In the genomic region with DNA sequence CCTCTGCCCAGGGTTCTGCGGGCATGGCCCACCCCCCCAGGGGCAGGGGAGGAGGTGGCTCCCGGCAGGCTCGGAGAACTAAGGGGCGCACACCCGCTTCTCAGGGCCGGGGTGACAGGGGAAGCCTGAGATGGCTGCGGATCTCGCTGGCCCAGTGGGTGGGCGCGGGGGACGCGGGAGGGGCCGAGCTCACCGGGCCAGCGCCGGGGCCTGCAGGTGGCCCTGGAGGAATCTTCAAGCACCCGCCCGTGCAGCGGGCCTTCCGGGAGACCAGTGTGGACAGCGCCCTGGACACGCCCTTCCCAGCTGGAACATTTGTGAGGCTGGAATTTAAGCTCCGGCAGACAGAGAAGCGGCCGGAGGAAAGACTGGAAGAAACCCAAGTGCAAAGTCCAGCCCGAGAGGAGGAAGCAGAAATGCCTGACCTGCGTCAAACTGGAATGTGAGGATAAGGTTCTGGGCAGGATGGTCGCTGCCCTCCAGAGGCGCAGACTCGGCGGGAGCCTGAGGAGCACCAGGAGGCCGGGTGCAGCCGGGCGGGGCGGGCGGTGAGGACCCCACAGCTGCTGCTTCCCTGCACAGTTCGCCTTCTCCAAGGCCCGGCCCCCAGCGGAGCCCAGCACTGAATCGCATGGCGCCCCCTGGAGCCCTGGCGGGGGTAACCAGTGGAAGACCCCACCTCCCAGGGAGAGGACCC, we compare ENCODE assay signal across 12 cellular contexts. TPM values are rescaled to one million over a fixed set of nuclear protein-coding genes. Genes with fewer than 3 reads are reported as not detected.
DNase-seq lines count a peak whose midpoint lies in the region; FAIRE-seq and TF ChIP-seq lines count a peak whose summit lies in the region.
"Not testable (repeated sequence)": the region's sequence is repeated elsewhere in the genome, so short reads cannot be mapped to it uniquely, and the experiment has no call there.
"Had no signal": no experiment of that assay in that cellular context is flagged by ENCODE, and none has a peak within 500 bp of the region (broad histone marks: within the 10 kb centered on the region; RNA-seq: fewer than 3 reads in every experiment).

No MANE protein-coding gene starts in this region.

- H3K27ac ChIP-seq in HL-60 (replicated peaks), result peak overlapping the region; percentile 24; the same call in 1 of the 2 replicates
- H3K27ac ChIP-seq in astrocyte (ENCODE audit: low read depth, low read length); neuronal stem cell (replicated peaks; ENCODE audit: low read length); subcutaneous abdominal adipose tissue (ENCODE audit: low read depth, low read length): not testable (repeated sequence)

- H4K8ac ChIP-seq in neuronal stem cell (ENCODE audit: low read depth, low read length), result peak overlapping the region; percentile 43

- not testable (repeated sequence) for H2BK120ac ChIP-seq in neuronal stem cell (ENCODE audit: low read depth, low read length)

- not testable (repeated sequence) for H2BK15ac ChIP-seq in neuronal stem cell (ENCODE audit: low read length)

- peak; percentile 37 for TF ChIP-seq CTCF in AG09309 (IDR thresholded peaks at IDR 0.05; ENCODE audit: control insufficient read depth, insufficient read depth, low read depth, low read length, missing control alignments)
- TF ChIP-seq CTCF in HL-60 (IDR thresholded peaks at IDR 0.05; ENCODE audit: insufficient read depth, low read length); astrocyte (IDR thresholded peaks at IDR 0.05; ENCODE audit: insufficient read depth, low read depth, low read length): not testable (repeated sequence)
- TF ChIP-seq CTCF in kidney epithelial cell (IDR thresholded peaks at IDR 0.05; ENCODE audit: insufficient read depth, low read length, poor library complexity, severe bottlenecking), result peak; percentile 22

- not testable (repeated sequence) for H3K23ac ChIP-seq in neuronal stem cell (ENCODE audit: low read depth, low read length, poor library complexity)

- H3K9me3 ChIP-seq in astrocyte (ENCODE audit: insufficient read depth, low read depth, low read length); subcutaneous abdominal adipose tissue (ENCODE audit: control insufficient read depth in 5 of 5, low read length in 5 of 5): not testable (repeated sequence)
- peaks cover 0 to 12% of the 10 kb centered on the region in 2 donors for H3K9me3 ChIP-seq in neuronal stem cell (replicated peaks in 1 of 2; ENCODE audit: control insufficient read depth in 2 of 2, insufficient read depth in 1 of 2, low read depth in 1 of 2, low read length in 2 of 2)

- H3K36me3 Mint-ChIP-seq in astrocyte (ENCODE audit: low read depth, unreplicated experiment), result not testable (repeated sequence)

- not testable (repeated sequence) for FAIRE-seq in astrocyte (lab: Jason Lieb, UNC)

- H3K4me1 ChIP-seq in astrocyte (ENCODE audit: insufficient read depth, low read length); neuronal stem cell (ENCODE audit: control insufficient read depth in 2 of 2, insufficient read depth in 1 of 2, low read depth in 1 of 2, low read length in 2 of 2); subcutaneous abdominal adipose tissue (ENCODE audit: control insufficient read depth in 5 of 5, insufficient read depth in 5 of 5, low read length in 5 of 5): not testable (repeated sequence)

- not testable (repeated sequence) for H3K4me1 Mint-ChIP-seq in astrocyte (ENCODE audit: low read depth, unreplicated experiment)

- in situ Hi-C loops in SK-MEL-5 (cut with HindIII; ENCODE audit: low pct_unique_long_range_greater_than_20kb, low sequenced_read_pairs), result not testable (repeated sequence)

- H3K14ac ChIP-seq in neuronal stem cell (ENCODE audit: low read length), result not testable (repeated sequence)

- H3K4me2 ChIP-seq in astrocyte (ENCODE audit: low read length) (peak overlapping the region; percentile 81), neuronal stem cell (ENCODE audit: insufficient read depth, low read length, poor library complexity, severe bottlenecking) (peak overlapping the region; percentile 77)

- not testable (repeated sequence) for H3K79me2 ChIP-seq in astrocyte (ENCODE audit: insufficient read depth, low read length)

- H4K91ac ChIP-seq in neuronal stem cell (ENCODE audit: low read depth, low read length, poor library complexity), result not testable (repeated sequence)

- not testable (repeated sequence) for H3K9me3 Mint-ChIP-seq in astrocyte (ENCODE audit: unreplicated experiment)

- H3K4ac ChIP-seq in neuronal stem cell (ENCODE audit: low read length), result not testable (repeated sequence)

- H3K4me3 Mint-ChIP-seq in astrocyte (ENCODE audit: unreplicated experiment), result peak overlapping the region; percentile 91

- H3K4me3 ChIP-seq in AG09309 (ENCODE audit: control insufficient read depth, low read depth, low read length) (peak overlapping the region; percentile 43), HL-60 (replicated peaks; ENCODE audit: insufficient read depth, low read length) (peak overlapping the region; percentile 6; the same call in 1 of the 2 replicates), astrocyte (ENCODE audit: insufficient read depth, low read depth, low read length) (peak overlapping the region; percentile 46), kidney epithelial cell (ENCODE audit: low read depth, low read length) (peak overlapping the region; percentile 44), neuronal stem cell (ENCODE audit: low read length in 2 of 2) (peak overlapping the region; percentile 79 to 86), subcutaneous abdominal adipose tissue (ENCODE audit: low read depth in 1 of 5, low read length in 5 of 5) (peak overlapping the region; percentile 44 to 61 (median 55))

- H3K79me1 ChIP-seq in neuronal stem cell (ENCODE audit: low read depth, low read length), result not testable (repeated sequence)

- peaks cover 35% of the 10 kb centered on the region for H3K27me3 Mint-ChIP-seq in astrocyte (ENCODE audit: low read depth, unreplicated experiment)

- not testable (repeated sequence) for H3K27me3 ChIP-seq in HL-60 (ENCODE audit: insufficient read depth, poor library complexity, severe bottlenecking); subcutaneous abdominal adipose tissue (ENCODE audit: control insufficient read depth in 5 of 5, insufficient read depth in 4 of 5, low read length in 5 of 5)
- H3K27me3 ChIP-seq in astrocyte (ENCODE audit: insufficient read depth, low read length) (peaks cover 11% of the 10 kb centered on the region), kidney epithelial cell (ENCODE audit: control insufficient read depth, insufficient read depth, low read length) (peaks cover 21% of the 10 kb centered on the region), neuronal stem cell (ENCODE audit: control insufficient read depth in 3 of 3, insufficient read depth in 3 of 3, low read depth in 1 of 3, low read length in 3 of 3) (peaks cover 2 to 26% (median 4%) of the 10 kb centered on the region in 3 experiments)

- H3K9ac ChIP-seq in astrocyte (ENCODE audit: low read length) (peak overlapping the region; percentile 23), neuronal stem cell (ENCODE audit: low read depth, low read length, poor library complexity) (peak overlapping the region; percentile 70)
- H3K9ac ChIP-seq in subcutaneous abdominal adipose tissue (ENCODE audit: low read length in 5 of 5), result not testable (repeated sequence)

- not testable (repeated sequence) for H2BK5ac ChIP-seq in neuronal stem cell (ENCODE audit: low read length)

- not testable (repeated sequence) for DNase-seq in AG09309 (ENCODE audit: low read depth); HL-60 (ENCODE audit: low read depth in 1 of 2, low spot score in 1 of 2); astrocyte (ENCODE audit: low read depth); kidney epithelial cell (ENCODE audit: low read depth); neuronal stem cell (ENCODE audit: low spot score)
- peak; percentile 21 for DNase-seq in SK-MEL-5 (ENCODE audit: low read depth, low spot score)
- peak; percentile 32 for DNase-seq in fibroblast of gingiva (ENCODE audit: low read depth)

- not testable (repeated sequence) for H3K27ac Mint-ChIP-seq in astrocyte (ENCODE audit: unreplicated experiment)

- not testable (repeated sequence) for H2BK12ac ChIP-seq in neuronal stem cell (ENCODE audit: low read length)

- not testable (repeated sequence) for H4K20me1 ChIP-seq in astrocyte (ENCODE audit: insufficient read depth, low read length)

- no CpG with 5 or more reads among the region's 42 CpGs for WGBS in neuronal stem cell (ENCODE audit: extremely low coverage in 2 of 2, insufficient read length in 2 of 2, insufficient replicate concordance in 1 of 2), 2 donors

- peak overlapping the region; percentile 39 for H2AFZ ChIP-seq in astrocyte (ENCODE audit: low read depth, low read length)
- H2AFZ ChIP-seq in neuronal stem cell (ENCODE audit: low read length), result peak overlapping the region; percentile 98

- not testable (repeated sequence) for H3K36me3 ChIP-seq in astrocyte (ENCODE audit: insufficient read depth, low read length); kidney epithelial cell (ENCODE audit: control insufficient read depth, insufficient read depth, low read length); neuronal stem cell (replicated peaks in 1 of 2; ENCODE audit: control insufficient read depth in 2 of 2, insufficient read depth in 2 of 2, low read length in 2 of 2); subcutaneous abdominal adipose tissue (ENCODE audit: control insufficient read depth in 5 of 5, insufficient read depth in 5 of 5, low read length in 5 of 5)

- not testable (repeated sequence) for H2AK5ac ChIP-seq in neuronal stem cell (ENCODE audit: low read depth, low read length)

- H3K18ac ChIP-seq in neuronal stem cell (ENCODE audit: low read length), result peak overlapping the region; percentile 83

RNA-seq across cellular contexts. Expression of a gene that starts 5.6 kb away (rescaled TPM):
- total RNA-seq in SK-MEL-5 (2014; rRNA removed; shearing (Covaris generic)), result 0.05 TPM in 1 of 2 replicates, not detected in the other
- polyA plus RNA-seq in SK-MEL-5 (2015; cell fraction: cytosol; rRNA removed), result 0.06 and 0.37 TPM in 2 replicates
- 0.53 TPM in 1 of 2 replicates, not detected in the other for polyA plus RNA-seq in SK-MEL-5 (2015; cell fraction: nucleus; rRNA removed)
- total RNA-seq in astrocyte (not detected in 2 replicates), kidney epithelial cell (not detected in 2 replicates)
- polyA plus RNA-seq in neuronal stem cell (2013, experiment 1 of 2), result not detected
- not detected for polyA plus RNA-seq in neuronal stem cell (2013, experiment 2 of 2)
- total RNA-seq: activated naive CD8-positive, alpha-beta T cell treated with anti-CD3 and anti-CD28 coated beads, Interleukin-2, amount 10 ng/mL, durations not matched to agents 7 days and 5 days; CD4-positive, CD25-positive, alpha-beta regulatory T cell; H4; thyroid gland had no signal
- polyA plus RNA-seq: CD4-positive, CD25-positive, alpha-beta regulatory T cell had no signal

Comparison
In these comparisons a context has a peak if more than half of its experiments do, and no peak if none do; other contexts are left out.
1. H3K4me3 ChIP-seq: peak in every context shown above with its lines; median percentile 82 in neuronal stem cell; 55 in subcutaneous abdominal adipose tissue; 46 in astrocyte; 44 in kidney epithelial cell; 43 in AG09309; 6 in HL-60.